Comparison of ENCODE assay signal across 11 cellular contexts in genomic region chr13:33464345-33464744, GRCh38.
"Had no signal": no experiment of that assay in that cellular context is flagged by ENCODE, and none has a peak within 500 bp of the region (broad histone marks: within the 10 kb centered on the region; RNA-seq: fewer than 3 reads in every experiment).

No MANE protein-coding gene starts in this region.

- H3K4me1 ChIP-seq: HAP-1 had no signal

- H3K36me3 ChIP-seq: HAP-1 had no signal

- H3K27ac ChIP-seq: GM23248 had no signal

- H3K9ac ChIP-seq: GM23248 had no signal

- H3K4me2 ChIP-seq: GM23338 had no signal

- ATAC-seq: GM23338, HCT116 had no signal

- H3K4me3 ChIP-seq: GM23248, GM23338, HAP-1 had no signal

- H2AFZ ChIP-seq: GM23248, GM23338 had no signal

- DNase-seq: GM23248, GOT3, H7, H9, HCEC 1CT, HFFc6 had no signal

- H3K9me3 ChIP-seq: HAP-1 had no signal

- FAIRE-seq: H1, H54 had no signal
